Comparison of ENCODE assay signal across 21 cellular contexts in the genomic region with DNA sequence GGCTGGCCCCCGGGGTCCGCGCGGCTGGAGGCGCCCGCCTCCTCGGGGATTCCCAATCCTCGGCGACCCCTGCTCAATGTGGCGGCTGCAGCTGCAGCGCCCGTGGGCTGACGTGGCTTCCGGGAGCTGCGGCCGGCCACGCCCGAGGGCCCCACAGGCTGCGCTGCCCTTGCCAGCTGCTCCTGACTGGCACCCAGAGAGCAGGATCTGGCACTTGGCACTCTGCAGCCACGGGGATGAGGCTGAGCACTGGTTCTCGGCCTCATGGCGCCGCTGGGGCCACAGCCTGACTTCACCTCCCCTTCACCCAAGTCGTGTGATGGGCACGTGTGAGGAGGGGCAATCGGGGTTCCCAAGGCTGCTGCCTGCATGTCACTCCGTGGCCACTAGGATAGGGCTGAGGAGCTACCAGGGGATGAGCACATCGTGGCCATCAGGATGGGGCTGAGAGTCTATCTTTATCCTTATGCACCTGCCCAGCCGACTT.
DNase-seq lines count a peak whose midpoint lies in the region; ATAC-seq and TF ChIP-seq lines count a peak whose summit lies in the region.
"Had no signal": no experiment of that assay in that cellular context is flagged by ENCODE, and none has a peak within 500 bp of the region (broad histone marks: within the 10 kb centered on the region; RNA-seq: fewer than 3 reads in every experiment).

No MANE protein-coding gene starts in this region.

- DNase-seq in GM23248 (peak; percentile 30), mammary epithelial cell (no peak), left lung (no peak), suprapubic skin (ENCODE audit: low spot score in 2 of 2) (no peak), SHP77 (lab: John Stamatoyannopoulos, UW) (no peak), NAMALWA (ENCODE audit: low spot score) (no peak), T-helper 1 cell (no peak)
- DNase-seq in activated CD4-positive, alpha-beta T cell treated with anti-CD3 and anti-CD28 coated beads, Interleukin-2, amount 10 ng/mL, durations not matched to agents 24 days and 14 days = no peak
- DNase-seq: activated CD4-positive, alpha-beta T cell treated with anti-CD3 and anti-CD28 coated beads, Interleukin-2, amount 50 U/mL, for 48 hours; activated T-cell treated with anti-CD3 and anti-CD28 coated beads, Interleukin-2, amount 50 U/mL, for 48 hours; brain microvascular endothelial cell; DMS153; erythroblast; glutamatergic neuron; NCI-H2081 treated with DMSO at 0.1 percent for 48 hours; NCI-H510A; stimulated activated CD4-positive, alpha-beta T cell treated with anti-CD3 and anti-CD28 coated beads, Interleukin-4, amount 100 ng/mL, for 24 hours had no signal

- H3K36me3 Mint-ChIP-seq in activated CD4-positive, alpha-beta T cell treated with anti-CD3 and anti-CD28 coated beads, Interleukin-2, amount 10 ng/mL, durations not matched to agents 24 days and 14 days (ENCODE audit: low read depth) = no peaks in the 10 kb centered on the region
- H3K36me3 Mint-ChIP-seq: activated naive CD8-positive, alpha-beta T cell had no signal

- H3K27me3 ChIP-seq in GM23248 (replicated peaks; ENCODE audit: insufficient read depth) (no peaks in the 10 kb centered on the region), mammary epithelial cell (ENCODE audit: insufficient read depth, low read length) (no peaks in the 10 kb centered on the region), left lung (no peaks in the 10 kb centered on the region), suprapubic skin (no peaks in the 10 kb centered on the region)
- H3K27me3 ChIP-seq: brain microvascular endothelial cell had no signal

- no TSS peak for BruUV-seq in mammary epithelial cell (replicated peaks; lab: Mats Ljungman, UMichigan)

- H3K4me1 ChIP-seq in GM23248 (ENCODE audit: insufficient read depth) = no peaks in the 10 kb centered on the region
- H3K4me1 ChIP-seq in mammary epithelial cell (ENCODE audit: insufficient read depth, low read length) = no peaks in the 10 kb centered on the region
- H3K4me1 ChIP-seq in left lung = peaks cover 0 to 11% of the 10 kb centered on the region in 2 donors
- peaks cover 5% of the 10 kb centered on the region for H3K4me1 ChIP-seq in suprapubic skin

- dilution Hi-C loops in mammary epithelial cell (cut with HindIII; ENCODE audit: low sequenced_read_pairs) = no loop called here

- no peak overlapping the region for H2AFZ ChIP-seq in GM23248
- peak overlapping the region; percentile 20 for H2AFZ ChIP-seq in mammary epithelial cell (ENCODE audit: low read depth, low read length)

- peak; percentile 41 for ATAC-seq in left lung

- CTCF ChIA-PET in mammary epithelial cell (lab: Charles Lee; ENCODE audit: low non-redundant PET) = no interaction called here

- no peak overlapping the region for H3K27ac Mint-ChIP-seq in activated CD4-positive, alpha-beta T cell treated with anti-CD3 and anti-CD28 coated beads, Interleukin-2, amount 10 ng/mL, durations not matched to agents 24 days and 14 days
- H3K27ac Mint-ChIP-seq: activated naive CD8-positive, alpha-beta T cell had no signal

- no peaks in the 10 kb centered on the region for H3K36me3 ChIP-seq in GM23248 (ENCODE audit: low read depth)
- no peaks in the 10 kb centered on the region for H3K36me3 ChIP-seq in mammary epithelial cell (ENCODE audit: insufficient read depth, low read length)
- H3K36me3 ChIP-seq in left lung = no peaks in the 10 kb centered on the region
- H3K36me3 ChIP-seq in suprapubic skin = no peaks in the 10 kb centered on the region
- H3K36me3 ChIP-seq: brain microvascular endothelial cell had no signal

- intact Hi-C loops in mammary epithelial cell (cut with micrococcal nuclease) (no loop called here), left lung (cut with DNase I) (no loop called here)
- intact Hi-C loops in activated CD4-positive, alpha-beta T cell treated with anti-CD3 and anti-CD28 coated beads, Interleukin-2, amount 10 ng/mL, durations not matched to agents 24 days and 14 days (cut with micrococcal nuclease) = no loop called here

- no peak overlapping the region for H3K4me3 Mint-ChIP-seq in activated CD4-positive, alpha-beta T cell treated with anti-CD3 and anti-CD28 coated beads, Interleukin-2, amount 10 ng/mL, durations not matched to agents 24 days and 14 days
- H3K4me3 Mint-ChIP-seq: activated naive CD8-positive, alpha-beta T cell had no signal

- H3K9me3 Mint-ChIP-seq in activated CD4-positive, alpha-beta T cell treated with anti-CD3 and anti-CD28 coated beads, Interleukin-2, amount 10 ng/mL, durations not matched to agents 24 days and 14 days = no peaks in the 10 kb centered on the region

- no peak overlapping the region for H3K9ac ChIP-seq in GM23248
- no peak overlapping the region for H3K9ac ChIP-seq in mammary epithelial cell (ENCODE audit: insufficient read depth, low read length)

- no peaks in the 10 kb centered on the region for H3K9me2 ChIP-seq in GM23248 (ENCODE audit: insufficient read depth)

- 33 to 44% methylated on average over 29 of the region's 29 CpGs for WGBS in GM23248 (ENCODE audit: low coverage in 1 of 2, low lambda C conversion rate in 2 of 2, missing lambda C conversion rate in 2 of 2), 2 experiments
- 48% methylated on average over 8 of the region's 29 CpGs for WGBS in mammary epithelial cell (ENCODE audit: low coverage, missing lambda C conversion rate)
- WGBS in suprapubic skin = 54% methylated on average over 3 of the region's 29 CpGs

- no peak for TF ChIP-seq POLR2A in suprapubic skin (IDR thresholded peaks at IDR 0.05)

- H3F3A ChIP-seq in GM23248 (ENCODE audit: insufficient read depth) = no peaks in the 10 kb centered on the region

- H4K20me1 ChIP-seq in GM23248 (ENCODE audit: insufficient read depth) (no peaks in the 10 kb centered on the region), mammary epithelial cell (ENCODE audit: insufficient read depth, low read length) (no peaks in the 10 kb centered on the region)

- in situ Hi-C loops in GM23248 (cut with MboI) (no loop called here), mammary epithelial cell (cut with MboI; ENCODE audit: low sequenced_read_pairs in 2 of 2) (no loop called here)

- H3K27me3 Mint-ChIP-seq in activated CD4-positive, alpha-beta T cell treated with anti-CD3 and anti-CD28 coated beads, Interleukin-2, amount 10 ng/mL, durations not matched to agents 24 days and 14 days = no peaks in the 10 kb centered on the region
- H3K27me3 Mint-ChIP-seq: activated naive CD8-positive, alpha-beta T cell had no signal

- H3K9me3 ChIP-seq in GM23248 (ENCODE audit: low read depth) (no peaks in the 10 kb centered on the region), mammary epithelial cell (replicated peaks; ENCODE audit: insufficient read depth, low read length) (peaks cover 2% of the 10 kb centered on the region), left lung (peaks cover 0 to 3% of the 10 kb centered on the region in 2 donors), suprapubic skin (no peaks in the 10 kb centered on the region)

- H3K4me3 ChIP-seq in GM23248 (peak overlapping the region; percentile 29; the same call in 1 of the 2 replicates), mammary epithelial cell (replicated peaks in 1 of 3; ENCODE audit: insufficient read depth in 1 of 3, low read depth in 2 of 3, low read length in 3 of 3) (peak overlapping the region in 1 of 3 experiments; percentile 1), left lung (peak overlapping the region in 1 of 2 donors; percentile 12), suprapubic skin (peak overlapping the region; percentile 36)
- H3K4me3 ChIP-seq: lung, smooth muscle cell had no signal

- no peak for TF ChIP-seq EP300 in suprapubic skin (IDR thresholded peaks at IDR 0.05)

- H3K27ac ChIP-seq in GM23248 = no peak overlapping the region
- H3K27ac ChIP-seq in mammary epithelial cell (ENCODE audit: insufficient read depth, low read depth, low read length) = no peak overlapping the region
- no peak overlapping the region for H3K27ac ChIP-seq in left lung
- H3K27ac ChIP-seq in suprapubic skin = no peak overlapping the region
- H3K27ac ChIP-seq: brain microvascular endothelial cell, C4-2B had no signal

- H3K4me2 ChIP-seq in GM23248 (ENCODE audit: unreplicated experiment) (no peak overlapping the region), mammary epithelial cell (ENCODE audit: insufficient read depth, low read depth, low read length) (peak overlapping the region; percentile 47)
- H3K4me2 ChIP-seq: smooth muscle cell had no signal

- TF ChIP-seq CTCF in mammary epithelial cell (conservative IDR thresholded peaks at IDR 0.05 in 1 of 2, IDR thresholded peaks at IDR 0.05 in 1 of 2; ENCODE audit: extremely low read depth in 1 of 2, insufficient read depth in 1 of 2, low read depth in 1 of 2, low read length in 2 of 2) = no peak
- TF ChIP-seq CTCF in left lung (IDR thresholded peaks at IDR 0.05) = no peak
- TF ChIP-seq CTCF in suprapubic skin (IDR thresholded peaks at IDR 0.05) = no peak

- no peaks in the 10 kb centered on the region for H3K79me2 ChIP-seq in GM23248 (ENCODE audit: insufficient read depth)
- H3K79me2 ChIP-seq in mammary epithelial cell (ENCODE audit: insufficient read depth, low read length) = no peaks in the 10 kb centered on the region

- no peaks in the 10 kb centered on the region for H3K4me1 Mint-ChIP-seq in activated CD4-positive, alpha-beta T cell treated with anti-CD3 and anti-CD28 coated beads, Interleukin-2, amount 10 ng/mL, durations not matched to agents 24 days and 14 days
